Comparison of ENCODE assay signal across 1 cellular context in genomic region chr3:27279153-27279552, GRCh38.
TF ChIP-seq lines count a peak whose summit lies in the region.

No MANE protein-coding gene starts in this region.

TF ChIP-seq in Ishikawa, 13 proteins besides CTCF, POLR2A, EP300 and RAD21 (continued from another document):
- no peak for TF ChIP-seq USF1 (IDR thresholded peaks at IDR 0.05)
